21 cellular contexts compared by ENCODE assay signal in the genomic region with DNA sequence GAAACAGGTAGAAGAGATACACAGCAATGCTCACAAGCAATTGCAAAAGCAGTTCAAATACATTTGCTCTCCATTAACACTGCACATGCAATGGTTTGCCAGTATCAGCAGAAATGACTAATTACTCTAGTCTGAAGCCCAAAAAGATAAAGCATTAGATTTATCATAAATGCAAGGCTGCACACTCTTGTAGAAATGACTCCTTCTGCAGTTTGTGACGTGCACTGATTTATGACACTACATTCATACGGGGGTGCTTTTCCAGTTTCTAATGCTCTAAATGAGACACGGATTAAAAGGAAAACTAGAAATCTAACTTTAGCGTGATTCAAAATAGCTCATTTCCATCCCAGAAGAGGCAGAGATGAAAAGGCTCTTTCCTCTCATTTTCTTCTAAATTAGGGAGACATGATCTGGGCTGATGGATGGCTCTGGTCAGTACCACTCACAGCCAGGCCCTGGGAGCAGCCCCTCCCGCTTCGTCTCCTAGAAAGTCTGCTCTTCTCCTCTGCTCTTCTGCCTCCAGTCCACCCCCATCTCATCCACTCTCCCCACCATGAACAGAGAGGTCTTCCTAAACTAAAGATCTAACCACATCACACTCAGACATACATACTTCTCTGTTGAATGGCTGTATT.
"Had no signal": no experiment of that assay in that cellular context is flagged by ENCODE, and none has a peak within 500 bp of the region (broad histone marks: within the 10 kb centered on the region; RNA-seq: fewer than 3 reads in every experiment).

No MANE protein-coding gene starts in this region.

- H3K27ac ChIP-seq: KMS-11 had no signal

- ATAC-seq: activated CD8-positive, alpha-beta memory T cell treated with anti-CD3 and anti-CD28 coated beads, Interleukin-2, amount 10 ng/mL, durations not matched to agents 7 days and 5 days; T-helper 17 cell; WTC11 had no signal

- DNase-seq: activated CD4-positive, alpha-beta T cell treated with anti-CD3 and anti-CD28 coated beads, Interleukin-2, amount 10 ng/mL, durations not matched to agents 24 days and 14 days; activated CD4-positive, alpha-beta T cell treated with anti-CD3 and anti-CD28 coated beads, Interleukin-2, amount 50 U/mL, for 48 hours; activated CD4-positive, CD25-positive, alpha-beta regulatory T cell treated with anti-CD3 and anti-CD28 coated beads, Interleukin-2, amount 50 U/mL, for 72 hours; activated CD8-positive, alpha-beta memory T cell treated with anti-CD3 and anti-CD28 coated beads, Interleukin-2, amount 10 ng/mL, durations not matched to agents 7 days and 5 days; activated effector memory CD4-positive, alpha-beta T cell treated with Interleukin-2 at 50 U/mL for 16 hours; activated naive CD4-positive, alpha-beta T cell; activated T-cell treated with anti-CD3 and anti-CD28 coated beads, Interleukin-2, amount 50 U/mL, for 24 hours; amniotic stem cell; NCI-H1092 treated with DMSO at 0.1 percent for 48 hours; NCI-H1417 treated with DMSO at 0.1 percent for 48 hours; NCI-H1694 treated with DMSO at 0.1 percent for 48 hours; NCI-H2029 treated with DMSO at 0.1 percent for 48 hours; NCI-H345; NCI-H510A; NCI-H526 treated with DMSO at 0.1 percent for 48 hours; NCI-H82; SIG-M5; T-helper 17 cell; T-helper 9 cell had no signal
